Comparison of ENCODE assay signal across 1 cellular context in the genomic region with DNA sequence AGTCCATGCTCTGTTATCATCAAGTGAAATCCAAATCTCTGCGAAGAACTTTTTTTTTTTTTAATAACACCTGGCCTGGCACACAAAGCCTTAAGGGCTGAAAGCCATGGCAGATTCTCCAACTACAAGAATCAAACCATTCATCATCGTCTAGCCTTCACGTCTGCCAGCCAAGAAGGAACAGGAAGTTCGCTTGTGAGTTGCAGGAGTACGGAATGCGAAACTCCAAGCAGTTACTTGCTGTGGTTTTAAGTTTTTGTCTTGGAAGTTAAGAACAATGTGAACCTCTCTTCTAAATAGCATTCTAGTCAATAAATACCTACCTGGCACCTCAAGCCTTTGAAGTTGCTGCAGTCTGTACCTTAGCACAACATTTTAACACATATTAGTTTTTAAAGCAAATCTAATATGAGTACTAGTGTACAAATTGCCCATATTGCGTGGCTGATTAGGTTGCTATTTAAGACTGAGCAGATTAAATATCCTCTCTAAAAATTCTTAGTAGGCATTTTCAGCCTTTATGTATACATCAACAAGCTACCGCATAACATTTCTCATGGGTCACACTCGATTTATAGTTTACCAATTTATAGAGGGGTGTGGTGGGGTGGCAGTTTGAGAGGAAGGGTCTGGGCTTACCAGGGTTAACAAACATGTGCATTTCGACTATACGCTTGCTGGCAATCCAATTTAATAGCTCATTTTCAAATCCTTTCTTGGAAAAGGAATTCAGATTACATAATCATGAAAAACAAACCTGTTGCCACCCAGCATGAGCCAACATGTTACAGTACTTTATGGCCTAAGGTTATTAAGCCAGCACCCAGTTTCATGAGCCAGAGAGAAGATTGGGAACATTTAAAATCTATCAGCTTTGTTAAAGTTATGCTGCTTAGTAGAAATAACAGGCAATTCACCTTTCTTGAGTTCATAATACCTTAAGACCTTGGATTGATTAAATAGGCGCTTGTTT.
TF ChIP-seq lines count a peak whose summit lies in the region.

No MANE protein-coding gene starts in this region.

TF ChIP-seq in IMR-90, 13 proteins besides CTCF, POLR2A, EP300 and RAD21:
- no peak for TF ChIP-seq CHD1 (IDR thresholded peaks at IDR 0.05; ENCODE audit: low read depth, low read length)
- TF ChIP-seq FOS (IDR thresholded peaks at IDR 0.05; ENCODE audit: low read depth, low read length) = no peak
- no peak for TF ChIP-seq MXI1 (IDR thresholded peaks at IDR 0.05; ENCODE audit: borderline replicate concordance, low read depth, low read length)
- TF ChIP-seq CEBPB (IDR thresholded peaks at IDR 0.05; ENCODE audit: low read depth, low read length) = no peak
- no peak for TF ChIP-seq MAZ (IDR thresholded peaks at IDR 0.05; ENCODE audit: borderline replicate concordance, low read depth, low read length)
- no peak for TF ChIP-seq RFX5 (IDR thresholded peaks at IDR 0.05; ENCODE audit: low read depth, low read length)
- no peak for TF ChIP-seq RCOR1 (IDR thresholded peaks at IDR 0.05; ENCODE audit: insufficient replicate concordance, low read length)
- no peak for TF ChIP-seq BHLHE40 (IDR thresholded peaks at IDR 0.05; ENCODE audit: low read depth, low read length)
- TF ChIP-seq MAFK (IDR thresholded peaks at IDR 0.05; ENCODE audit: low read depth, low read length) = no peak
- TF ChIP-seq, protein P1, sequence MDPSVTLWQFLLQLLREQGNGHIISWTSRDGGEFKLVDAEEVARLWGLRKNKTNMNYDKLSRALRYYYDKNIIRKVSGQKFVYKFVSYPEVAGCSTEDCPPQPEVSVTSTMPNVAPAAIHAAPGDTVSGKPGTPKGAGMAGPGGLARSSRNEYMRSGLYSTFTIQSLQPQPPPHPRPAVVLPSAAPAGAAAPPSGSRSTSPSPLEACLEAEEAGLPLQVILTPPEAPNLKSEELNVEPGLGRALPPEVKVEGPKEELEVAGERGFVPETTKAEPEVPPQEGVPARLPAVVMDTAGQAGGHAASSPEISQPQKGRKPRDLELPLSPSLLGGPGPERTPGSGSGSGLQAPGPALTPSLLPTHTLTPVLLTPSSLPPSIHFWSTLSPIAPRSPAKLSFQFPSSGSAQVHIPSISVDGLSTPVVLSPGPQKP (IDR thresholded peaks at IDR 0.05; ENCODE audit: borderline replicate concordance, low read depth, low read length) = no peak
- TF ChIP-seq, protein P2, sequence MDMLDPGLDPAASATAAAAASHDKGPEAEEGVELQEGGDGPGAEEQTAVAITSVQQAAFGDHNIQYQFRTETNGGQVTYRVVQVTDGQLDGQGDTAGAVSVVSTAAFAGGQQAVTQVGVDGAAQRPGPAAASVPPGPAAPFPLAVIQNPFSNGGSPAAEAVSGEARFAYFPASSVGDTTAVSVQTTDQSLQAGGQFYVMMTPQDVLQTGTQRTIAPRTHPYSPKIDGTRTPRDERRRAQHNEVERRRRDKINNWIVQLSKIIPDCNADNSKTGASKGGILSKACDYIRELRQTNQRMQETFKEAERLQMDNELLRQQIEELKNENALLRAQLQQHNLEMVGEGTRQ (IDR thresholded peaks at IDR 0.05; ENCODE audit: low read depth, low read length) = no peak
